Comparison of ENCODE assay signal across 25 cellular contexts in genomic region chr2:240429341-240429871, GRCh38. TPM values are rescaled to one million over a fixed set of nuclear protein-coding genes. Genes with fewer than 3 reads are reported as not detected.
DNase-seq lines count a peak whose midpoint lies in the region; ATAC-seq and TF ChIP-seq lines count a peak whose summit lies in the region.
"Had no signal": no experiment of that assay in that cellular context is flagged by ENCODE, and none has a peak within 500 bp of the region (broad histone marks: within the 10 kb centered on the region; RNA-seq: fewer than 3 reads in every experiment).

No MANE protein-coding gene starts in this region.

- H3K4me3 Mint-ChIP-seq in activated T-cell treated with anti-CD3 and anti-CD28 coated beads, Interleukin-2, amount 50 U/mL, for 72 hours, result no peak overlapping the region
- H3K4me3 Mint-ChIP-seq: activated CD8-positive, alpha-beta T cell treated with anti-CD3 and anti-CD28 coated beads for 36 hours; nephron had no signal

- H3K79me2 ChIP-seq in DOHH2 (ENCODE audit: control insufficient read depth, low read length), result no peaks in the 10 kb centered on the region

- TF ChIP-seq CTCF in DOHH2 (IDR thresholded peaks at IDR 0.05; ENCODE audit: low read depth, low read length, poor library complexity, severe bottlenecking) (no peak), coronary artery (IDR thresholded peaks at IDR 0.05) (no peak)

- peaks cover 1 to 9% of the 10 kb centered on the region in 2 donors for H3K9me3 Mint-ChIP-seq in activated T-cell treated with anti-CD3 and anti-CD28 coated beads, Interleukin-2, amount 50 U/mL, for 72 hours
- H3K9me3 Mint-ChIP-seq: activated CD8-positive, alpha-beta T cell treated with anti-CD3 and anti-CD28 coated beads for 36 hours had no signal

- H3K4me2 ChIP-seq in DOHH2 (ENCODE audit: low read length), result peak overlapping the region; percentile 41; the same call in 1 of the 2 replicates
- H3K4me2 ChIP-seq: A549, KMS-11, smooth muscle cell had no signal

- H3K4me1 Mint-ChIP-seq in activated T-cell treated with anti-CD3 and anti-CD28 coated beads, Interleukin-2, amount 50 U/mL, for 72 hours (ENCODE audit: low read depth), result peaks cover 28% of the 10 kb centered on the region

- H3K27me3 Mint-ChIP-seq in activated T-cell treated with anti-CD3 and anti-CD28 coated beads, Interleukin-2, amount 50 U/mL, for 72 hours (ENCODE audit: low read depth), result peaks cover 31% of the 10 kb centered on the region

- H3K4me3 ChIP-seq in DOHH2 (ENCODE audit: low read length) (no peak overlapping the region), coronary artery (no peak overlapping the region)
- H3K4me3 ChIP-seq: A549, smooth muscle cell, tibial nerve had no signal

- H3K27me3 ChIP-seq in DOHH2 (ENCODE audit: control insufficient read depth, low read length), result peaks cover under 1% of the 10 kb centered on the region; the same call in 1 of the 2 replicates
- H3K27me3 ChIP-seq: BE2C, tibial nerve had no signal

- peaks cover 21% of the 10 kb centered on the region for H3K4me1 ChIP-seq in DOHH2 (ENCODE audit: control insufficient read depth, low read length)
- H3K4me1 ChIP-seq: BE2C, Caco-2 had no signal

- H3K36me3 Mint-ChIP-seq in activated T-cell treated with anti-CD3 and anti-CD28 coated beads, Interleukin-2, amount 50 U/mL, for 72 hours (ENCODE audit: insufficient read depth in 2 of 2), result no peaks in the 10 kb centered on the region

- intact Hi-C loops in posterior vena cava (cut with DNase I), result no loop called here

- H3K36me3 ChIP-seq in DOHH2 (ENCODE audit: control insufficient read depth, low read length), result no peaks in the 10 kb centered on the region
- H3K36me3 ChIP-seq: BE2C, tibial nerve had no signal

- H3K9me2 ChIP-seq in DOHH2 (replicated peaks; ENCODE audit: control insufficient read depth, low read length), result no peaks in the 10 kb centered on the region

- H3K27ac ChIP-seq in DOHH2 (ENCODE audit: low read depth, low read length) (no peak overlapping the region), coronary artery (no peak overlapping the region)
- H3K27ac ChIP-seq: KMS-11, tibial nerve had no signal

- peak; percentile 9 for DNase-seq in activated T-cell treated with anti-CD3 and anti-CD28 coated beads, Interleukin-2, amount 50 U/mL, for 1 hour
- no peak for DNase-seq in activated T-cell treated with anti-CD3 and anti-CD28 coated beads, Interleukin-2, amount 50 U/mL, for 72 hours
- peak; percentile 71 for DNase-seq in coronary artery (ENCODE audit: low spot score)
- peak; percentile 70 for DNase-seq in posterior vena cava (ENCODE audit: low spot score)
- no peak for DNase-seq in GDM1 (lab: John Stamatoyannopoulos, UW)
- DNase-seq in NOMO-1 treated with dmso at 0.1 percent for 144 hours (lab: John Stamatoyannopoulos, UW; ENCODE audit: unreplicated experiment), result no peak
- DNase-seq: activated CD4-positive, CD25-positive, alpha-beta regulatory T cell; activated CD8-positive, alpha-beta T cell treated with anti-CD3 and anti-CD28 coated beads for 36 hours; cortex of kidney; DMS79 treated with DMSO at 0.1 percent for 48 hours; midbrain; MV-4-11; NCI-H226; NCI-H774; stimulated activated CD4-positive, alpha-beta T cell treated with anti-CD3 and anti-CD28 coated beads, Interleukin-2, amount 100 ng/mL, for 48 hours; stimulated activated naive CD8-positive, alpha-beta T cell treated with anti-CD3 and anti-CD28 coated beads, Interleukin-15, Interleukin-2, amounts not matched to agents 100 U/mL and 50 U/mL, for 24 hours had no signal

- H3K9me3 ChIP-seq in DOHH2 (ENCODE audit: control insufficient read depth, insufficient read depth, low read length), result no peaks in the 10 kb centered on the region
- H3K9me3 ChIP-seq: BE2C, Caco-2 had no signal

- no peaks in the 10 kb centered on the region for H3F3A ChIP-seq in DOHH2 (ENCODE audit: control insufficient read depth, insufficient read depth)

- no peak overlapping the region for H3K27ac Mint-ChIP-seq in activated T-cell treated with anti-CD3 and anti-CD28 coated beads, Interleukin-2, amount 50 U/mL, for 72 hours
- H3K27ac Mint-ChIP-seq: activated CD8-positive, alpha-beta T cell treated with anti-CD3 and anti-CD28 coated beads for 36 hours; nephron had no signal

- H4K20me1 ChIP-seq in DOHH2 (ENCODE audit: control insufficient read depth, insufficient read depth, low read depth, low read length), result no peaks in the 10 kb centered on the region

- ATAC-seq in activated T-cell treated with anti-CD3 and anti-CD28 coated beads, Interleukin-2, amount 50 U/mL, for 72 hours (replicated peaks in 1 of 2), result no peak
- ATAC-seq in GM19397 (IDR thresholded peaks at IDR 0.05; ENCODE audit: unreplicated experiment), result no peak
- ATAC-seq: A549; activated CD8-positive, alpha-beta T cell treated with anti-CD3 and anti-CD28 coated beads for 36 hours; stimulated activated naive CD8-positive, alpha-beta T cell treated with anti-CD3 and anti-CD28 coated beads, Interleukin-15, Interleukin-2, amounts not matched to agents 100 U/mL and 50 U/mL, for 24 hours had no signal

RNA-seq across cellular contexts. Expression of gene GPC1, which starts 6.1 kb away (rescaled TPM):
- 1 to 10 TPM; 3.2 to 3.6 TPM for total RNA-seq in activated T-cell treated with anti-CD3 and anti-CD28 coated beads, Interleukin-2, amount 50 U/mL, for 72 hours
- total RNA-seq in posterior vena cava, result 10 to 100 TPM; 69.5 to 83.1 TPM

Comparison
In these comparisons a context has a peak if more than half of its experiments do, and no peak if none do; other contexts are left out.
1. DNase-seq: peak in activated T-cell treated with anti-CD3 and anti-CD28 coated beads, Interleukin-2, amount 50 U/mL, for 1 hour (single experiment), coronary artery (single experiment) and posterior vena cava (single experiment); none in activated T-cell treated with anti-CD3 and anti-CD28 coated beads, Interleukin-2, amount 50 U/mL, for 72 hours (0 of 2), GDM1 (single experiment) and NOMO-1 treated with dmso at 0.1 percent for 144 hours (single experiment).
2. RNA of gene GPC1, which starts 6.1 kb away (total RNA-seq): 69.5 to 83.1 TPM in posterior vena cava; 3.2 to 3.6 TPM in activated T-cell treated with anti-CD3 and anti-CD28 coated beads, Interleukin-2, amount 50 U/mL, for 72 hours; every median in the first group is over 10 times any median in the second.